In the genomic region with DNA sequence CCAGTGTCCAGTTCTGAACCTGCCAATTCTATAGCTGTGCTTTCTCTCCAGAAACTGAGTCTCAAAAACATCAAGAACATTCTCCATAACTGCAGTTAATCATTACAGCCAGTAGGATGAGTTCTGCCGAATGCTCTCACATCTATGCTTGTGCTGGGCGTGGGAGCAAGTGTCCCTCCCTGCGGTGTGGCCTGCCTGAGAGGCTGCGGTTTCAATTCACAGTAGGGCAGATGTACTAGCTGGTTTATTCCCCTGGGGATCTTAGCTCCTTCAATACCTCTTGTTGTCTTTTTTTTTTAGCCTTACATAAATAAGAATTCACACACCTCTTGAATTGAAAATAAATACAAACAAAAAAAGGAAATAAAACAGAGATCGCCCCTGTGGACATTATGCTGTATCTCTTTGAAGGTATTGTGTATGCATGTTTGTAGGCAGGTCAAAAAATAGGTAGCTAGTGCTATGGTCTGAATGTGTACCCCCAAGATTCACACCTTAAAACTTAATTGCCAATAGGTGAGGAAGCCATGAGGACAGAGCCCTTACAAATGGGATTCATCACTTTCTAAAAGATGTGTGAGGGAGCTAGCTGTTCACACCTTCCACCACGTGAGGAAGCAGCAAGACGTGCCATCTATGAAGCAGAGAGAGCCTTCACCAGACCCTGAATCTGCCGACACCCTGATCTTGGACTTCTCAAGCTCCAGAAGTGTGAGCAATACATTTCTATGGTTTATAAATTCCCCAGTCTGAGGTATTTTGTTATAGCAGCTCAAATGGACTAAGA, we compare ENCODE assay signal across 10 cellular contexts.
DNase-seq lines count a peak whose midpoint lies in the region; ATAC-seq and TF ChIP-seq lines count a peak whose summit lies in the region.
"Had no signal": no experiment of that assay in that cellular context is flagged by ENCODE, and none has a peak within 500 bp of the region (broad histone marks: within the 10 kb centered on the region; RNA-seq: fewer than 3 reads in every experiment).

No MANE protein-coding gene starts in this region.

- H3K36me3 ChIP-seq in H7 (replicated peaks; ENCODE audit: control insufficient read depth, insufficient read depth, low read length), result no peaks in the 10 kb centered on the region
- no peaks in the 10 kb centered on the region for H3K36me3 ChIP-seq in right atrium auricular region

- H3K9me3 ChIP-seq in right atrium auricular region, result no peaks in the 10 kb centered on the region

- no peaks in the 10 kb centered on the region for H3K27me3 Mint-ChIP-seq in memory B cell
- peaks cover 27% of the 10 kb centered on the region for H3K27me3 Mint-ChIP-seq in activated T-helper 1 cell treated with anti-CD3 and anti-CD28 coated beads, Interleukin-12 subunit alpha, Interleukin-12 subunit beta, Interleukin-2, Interleukin-4 antibody, amounts not matched to agents 30 ng/mL and 10 ng/mL and 1 ng/mL, durations not matched to agents 14 hours and 24 hours and 36 hours (ENCODE audit: insufficient read depth)

- H3K4me1 Mint-ChIP-seq in memory B cell, result peaks cover 23% of the 10 kb centered on the region
- H3K4me1 Mint-ChIP-seq in activated T-helper 1 cell treated with anti-CD3 and anti-CD28 coated beads, Interleukin-12 subunit alpha, Interleukin-12 subunit beta, Interleukin-2, Interleukin-4 antibody, amounts not matched to agents 30 ng/mL and 10 ng/mL and 1 ng/mL, durations not matched to agents 14 hours and 24 hours and 36 hours (ENCODE audit: low read depth), result peaks cover 18% of the 10 kb centered on the region

- peak; percentile 69 for DNase-seq in H7
- DNase-seq in HUDEP-2 (lab: John Stamatoyannopoulos, UW; ENCODE audit: unreplicated experiment in 76 of 76), result peak in 59 of 76 experiments; percentile 8 to 81 (median 45)
- DNase-seq in memory B cell (ENCODE audit: low spot score in 2 of 2), result peak; percentile 9 to 39
- DNase-seq in right atrium auricular region (ENCODE audit: low spot score), result no peak
- no peak for DNase-seq in cerebellar cortex (ENCODE audit: low spot score)
- no peak for DNase-seq in activated T-helper 1 cell treated with anti-CD3 and anti-CD28 coated beads, Interleukin-12 subunit alpha, Interleukin-12 subunit beta, Interleukin-2, Interleukin-4 antibody, amounts not matched to agents 30 ng/mL and 10 ng/mL and 1 ng/mL, durations not matched to agents 14 hours and 24 hours and 36 hours (ENCODE audit: low spot score)
- DNase-seq in midbrain (lab: John Stamatoyannopoulos, UW), result no peak
- DNase-seq: effector CD8-positive, alpha-beta T cell; NCI-H2029 had no signal

- no peak overlapping the region for H3K4me3 Mint-ChIP-seq in memory B cell
- H3K4me3 Mint-ChIP-seq in activated T-helper 1 cell treated with anti-CD3 and anti-CD28 coated beads, Interleukin-12 subunit alpha, Interleukin-12 subunit beta, Interleukin-2, Interleukin-4 antibody, amounts not matched to agents 30 ng/mL and 10 ng/mL and 1 ng/mL, durations not matched to agents 14 hours and 24 hours and 36 hours, result no peak overlapping the region

- peak; percentile 84 for ATAC-seq in GM18867 (IDR thresholded peaks at IDR 0.05; ENCODE audit: unreplicated experiment)
- peak; percentile 90 for ATAC-seq in memory B cell (ENCODE audit: low read depth)

- no peaks in the 10 kb centered on the region for H3K36me3 Mint-ChIP-seq in memory B cell
- H3K36me3 Mint-ChIP-seq in activated T-helper 1 cell treated with anti-CD3 and anti-CD28 coated beads, Interleukin-12 subunit alpha, Interleukin-12 subunit beta, Interleukin-2, Interleukin-4 antibody, amounts not matched to agents 30 ng/mL and 10 ng/mL and 1 ng/mL, durations not matched to agents 14 hours and 24 hours and 36 hours (ENCODE audit: low read depth), result peaks cover 3% of the 10 kb centered on the region

- H3K4me3 ChIP-seq in H7 (ENCODE audit: insufficient read depth, low read depth, low read length) (no peak overlapping the region), right atrium auricular region (no peak overlapping the region)

- intact Hi-C loops in activated T-helper 1 cell treated with anti-CD3 and anti-CD28 coated beads, Interleukin-12 subunit alpha, Interleukin-12 subunit beta, Interleukin-2, Interleukin-4 antibody, amounts not matched to agents 30 ng/mL and 10 ng/mL and 1 ng/mL, durations not matched to agents 14 hours and 24 hours and 36 hours (cut with micrococcal nuclease), result no loop called here

- no peaks in the 10 kb centered on the region for H3K4me1 ChIP-seq in right atrium auricular region

- no peak for TF ChIP-seq CTCF in right atrium auricular region (IDR thresholded peaks at IDR 0.05)

- H3K9me3 Mint-ChIP-seq in memory B cell, result no peaks in the 10 kb centered on the region
- H3K9me3 Mint-ChIP-seq in activated T-helper 1 cell treated with anti-CD3 and anti-CD28 coated beads, Interleukin-12 subunit alpha, Interleukin-12 subunit beta, Interleukin-2, Interleukin-4 antibody, amounts not matched to agents 30 ng/mL and 10 ng/mL and 1 ng/mL, durations not matched to agents 14 hours and 24 hours and 36 hours, result no peaks in the 10 kb centered on the region

- H3K27ac ChIP-seq in right atrium auricular region, result no peak overlapping the region

- no peak overlapping the region for H3K27ac Mint-ChIP-seq in memory B cell
- no peak overlapping the region for H3K27ac Mint-ChIP-seq in activated T-helper 1 cell treated with anti-CD3 and anti-CD28 coated beads, Interleukin-12 subunit alpha, Interleukin-12 subunit beta, Interleukin-2, Interleukin-4 antibody, amounts not matched to agents 30 ng/mL and 10 ng/mL and 1 ng/mL, durations not matched to agents 14 hours and 24 hours and 36 hours

- no peaks in the 10 kb centered on the region for H3K27me3 ChIP-seq in H7 (ENCODE audit: control insufficient read depth, insufficient read depth, low read length)
- no peaks in the 10 kb centered on the region for H3K27me3 ChIP-seq in right atrium auricular region

Comparison
In these comparisons a context has a peak if more than half of its experiments do, and no peak if none do; other contexts are left out.
1. DNase-seq: peak in H7 (single experiment), HUDEP-2 (59 of 76) and memory B cell (2 of 2); none in right atrium auricular region (single experiment), cerebellar cortex (single experiment), activated T-helper 1 cell treated with anti-CD3 and anti-CD28 coated beads, Interleukin-12 subunit alpha, Interleukin-12 subunit beta, Interleukin-2, Interleukin-4 antibody, amounts not matched to agents 30 ng/mL and 10 ng/mL and 1 ng/mL, durations not matched to agents 14 hours and 24 hours and 36 hours (single experiment) and midbrain (single experiment).